ENCODE assay signal across 11 cellular contexts in the genomic region with DNA sequence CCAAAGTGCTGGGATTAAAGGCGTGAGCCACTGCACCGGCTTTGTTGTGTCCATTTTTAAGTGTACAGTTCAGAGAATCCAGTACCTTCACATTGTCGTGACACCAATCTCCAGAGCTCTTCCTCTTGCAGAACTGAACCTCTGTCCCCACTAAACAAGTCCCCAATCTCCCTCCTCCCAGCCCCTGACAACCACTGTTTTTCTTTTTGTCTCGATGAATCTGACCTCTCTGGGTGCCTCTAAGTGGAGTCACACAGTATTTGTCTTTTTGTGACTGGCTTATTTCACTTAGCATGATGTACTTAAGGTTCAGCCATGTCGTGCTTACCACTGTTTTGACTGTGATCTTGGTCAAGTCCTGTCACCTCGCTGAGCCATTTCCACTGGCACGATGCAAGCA. TPM values are rescaled to one million over a fixed set of nuclear protein-coding genes. Genes with fewer than 3 reads are reported as not detected.
A peak's percentile ranks its signal among the peaks of the same experiment; 100 is the strongest.
DNase-seq lines count a peak whose midpoint lies in the region; ATAC-seq and TF ChIP-seq lines count a peak whose summit lies in the region.
"Had no signal": no experiment of that assay in that cellular context is flagged by ENCODE, and none has a peak within 500 bp of the region (broad histone marks: within the 10 kb centered on the region; RNA-seq: fewer than 3 reads in every experiment).

No MANE protein-coding gene starts in this region.

- CTCF ChIA-PET in CD4-positive, alpha-beta T cell (lab: Charles Lee), result interaction anchor here (1.4 to 5.4 kb wide), 2 partner anchors 82 to 238 kb away, joined by 3 to 106 read pairs; a partner anchor contains a TSS
- CTCF ChIA-PET in activated B cell treated with CpG ODN at 0.5 μM for 24 hours (lab: Charles Lee), result interaction anchor here (3.2 to 12.7 kb wide), 3 partner anchors 37 to 82 kb away, joined by 17 to 216 read pairs (median 29); a partner anchor contains a TSS
- CTCF ChIA-PET in PC-3 (lab: Charles Lee), result interaction anchor here (4.4 kb wide), 1 partner anchor 83 kb away, joined by 58 read pairs; a partner anchor contains a TSS

- H3K27ac Mint-ChIP-seq in CD4-positive, alpha-beta T cell, result peak overlapping the region; percentile 19
- H3K27ac Mint-ChIP-seq in H9 (peak overlapping the region in 2 of 3 experiments; percentile 39 to 48; a peak in 2 of 7 replicates), activated B cell treated with CpG ODN at 0.5 μM for 24 hours (peak overlapping the region; percentile 38)
- peak overlapping the region in 6 of 10 donors; percentile 29 to 63 (median 45) for H3K27ac Mint-ChIP-seq in naive thymus-derived CD8-positive, alpha-beta T cell

- H3K27me3 ChIP-seq in CD4-positive, alpha-beta T cell (ENCODE audit: control insufficient read depth, insufficient read depth, low read length), result peaks cover 4% of the 10 kb centered on the region
- H3K27me3 ChIP-seq in H9 (ENCODE audit: insufficient read depth, low read length), result no peaks in the 10 kb centered on the region
- no peaks in the 10 kb centered on the region for H3K27me3 ChIP-seq in PC-3 (ENCODE audit: low read length)

- no peak overlapping the region for H3K18ac ChIP-seq in H9 (ENCODE audit: insufficient read length, low read depth, low read length)

- peaks cover 4% of the 10 kb centered on the region for H3K79me1 ChIP-seq in H9 (ENCODE audit: insufficient read depth, low read depth, low read length, poor library complexity, severe bottlenecking)

- no peak overlapping the region for H2AFZ ChIP-seq in H9 (ENCODE audit: low read length)
- H2AFZ ChIP-seq in PC-3 (ENCODE audit: low read length), result no peak overlapping the region

- H3K79me2 ChIP-seq in H9 (ENCODE audit: insufficient read depth, low read length) (peaks cover 3% of the 10 kb centered on the region; the same call in 1 of the 2 replicates), PC-3 (ENCODE audit: low read length) (peaks cover 18% of the 10 kb centered on the region)

- no peak overlapping the region for H2BK20ac ChIP-seq in H9 (ENCODE audit: low read depth, low read length, poor library complexity, severe bottlenecking)

- H3K4me3 Mint-ChIP-seq in CD4-positive, alpha-beta T cell, result no peak overlapping the region
- H3K4me3 Mint-ChIP-seq in H9, result peak overlapping the region in 1 of 2 experiments; percentile 53; a peak in 1 of 5 replicates
- H3K4me3 Mint-ChIP-seq in activated B cell treated with CpG ODN at 0.5 μM for 24 hours, result no peak overlapping the region
- peak overlapping the region in 3 of 10 donors; percentile 5 to 8 (median 8) for H3K4me3 Mint-ChIP-seq in naive thymus-derived CD8-positive, alpha-beta T cell

- no peak overlapping the region for H2BK12ac ChIP-seq in H9 (ENCODE audit: insufficient read length, low read depth, low read length)

- intact Hi-C loops in CD4-positive, alpha-beta T cell (cut with DNase I, micrococcal nuclease), result loop anchor here (5.0 kb wide), 3 partner anchors 238 to 517 kb away; no protein-coding TSS in a partner anchor
- intact Hi-C loops in activated B cell treated with CpG ODN at 0.5 μM for 24 hours (cut with micrococcal nuclease) (loop anchor here (5.0 kb wide), 1 partner anchor 517 kb away; no protein-coding TSS in a partner anchor), PC-3 (cut with micrococcal nuclease) (no loop called here)

- H4K5ac ChIP-seq in H9 (ENCODE audit: insufficient read length, low read depth, low read length), result no peak overlapping the region

- no peak for DNase-seq in CD4-positive, alpha-beta T cell
- no peak for DNase-seq in H9
- DNase-seq in activated B cell treated with CpG ODN at 0.5 μM for 24 hours, result no peak
- peak in 1 of 10 donors; percentile 10 for DNase-seq in naive thymus-derived CD8-positive, alpha-beta T cell
- no peak for DNase-seq in PC-3
- DNase-seq in NCI-H1092 (lab: John Stamatoyannopoulos, UW), result no peak
- DNase-seq in NCI-H1048 (lab: John Stamatoyannopoulos, UW), result no peak
- DNase-seq: C1 segment of cervical spinal cord, EL, NCI-H526 treated with DMSO at 0.1 percent for 48 hours had no signal

- H3K36me3 ChIP-seq in PC-3 (ENCODE audit: low read depth, low read length), result peaks cover 28% of the 10 kb centered on the region

- no peak overlapping the region for H3K9ac ChIP-seq in H9 (ENCODE audit: extremely low read depth, insufficient read length, low read length)
- no peak overlapping the region for H3K9ac ChIP-seq in PC-3 (ENCODE audit: low read length)

- H2BK15ac ChIP-seq in H9 (ENCODE audit: low read depth, low read length), result no peak overlapping the region

- H3F3A ChIP-seq in PC-3 (ENCODE audit: low read length, unreplicated experiment), result peaks cover 13% of the 10 kb centered on the region

- no CpG with 5 or more reads among the region's 7 CpGs for WGBS in H9 (ENCODE audit: extremely low coverage, insufficient read length, low lambda C conversion rate)

- peaks cover 24% of the 10 kb centered on the region for H3K4me1 Mint-ChIP-seq in CD4-positive, alpha-beta T cell (ENCODE audit: low read depth)
- peaks cover 10 to 20% of the 10 kb centered on the region in 2 experiments for H3K4me1 Mint-ChIP-seq in H9
- peaks cover 25% of the 10 kb centered on the region for H3K4me1 Mint-ChIP-seq in activated B cell treated with CpG ODN at 0.5 μM for 24 hours
- H3K4me1 Mint-ChIP-seq in naive thymus-derived CD8-positive, alpha-beta T cell, result peaks cover 11 to 22% (median 19%) of the 10 kb centered on the region in 4 donors

- H4K8ac ChIP-seq in H9 (replicated peaks; ENCODE audit: insufficient read length, low read depth, low read length), result no peak overlapping the region

- no peaks in the 10 kb centered on the region for H3K9me3 Mint-ChIP-seq in CD4-positive, alpha-beta T cell
- H3K9me3 Mint-ChIP-seq in H9 (no peaks in the 10 kb centered on the region), activated B cell treated with CpG ODN at 0.5 μM for 24 hours (no peaks in the 10 kb centered on the region)
- H3K9me3 Mint-ChIP-seq in naive thymus-derived CD8-positive, alpha-beta T cell, result no peaks in the 10 kb centered on the region

- no peak overlapping the region for H3K4ac ChIP-seq in H9 (ENCODE audit: low read depth, low read length)

- no peak overlapping the region for H3K56ac ChIP-seq in H9 (ENCODE audit: insufficient read length, low read depth, low read length)

- no peak overlapping the region for H2BK5ac ChIP-seq in H9 (ENCODE audit: insufficient read length, low read length)

- POLR2A ChIA-PET in CD4-positive, alpha-beta T cell (lab: Charles Lee), result no interaction called here
- POLR2A ChIA-PET in activated B cell treated with CpG ODN at 0.5 μM for 24 hours (lab: Charles Lee), result interaction anchor here (0.6 to 2.1 kb wide), 3 partner anchors 13 to 345 kb away, joined by 3 to 5 read pairs (median 4); a partner anchor contains a TSS
- POLR2A ChIA-PET in naive thymus-derived CD8-positive, alpha-beta T cell (lab: Charles Lee), result no interaction called here
- POLR2A ChIA-PET in PC-3 (lab: Charles Lee; ENCODE audit: unreplicated experiment), result no interaction called here

- H3K23me2 ChIP-seq in H9 (ENCODE audit: insufficient read length, low read depth, low read length, poor library complexity, severe bottlenecking), result peaks cover 3% of the 10 kb centered on the region

- H3K36me3 Mint-ChIP-seq in CD4-positive, alpha-beta T cell (ENCODE audit: low read depth), result peaks cover 27% of the 10 kb centered on the region
- H3K36me3 Mint-ChIP-seq in H9 (ENCODE audit: insufficient read depth in 1 of 3, low read depth in 3 of 3) (peaks cover 27 to 33% (median 28%) of the 10 kb centered on the region in 3 experiments; a peak in 6 of 7 replicates), activated B cell treated with CpG ODN at 0.5 μM for 24 hours (ENCODE audit: low read depth) (peaks cover 34% of the 10 kb centered on the region)
- H3K36me3 Mint-ChIP-seq in naive thymus-derived CD8-positive, alpha-beta T cell, result peaks cover 0 to 30% (median 0%) of the 10 kb centered on the region in 3 donors

- BruUV-seq in PC-3 (replicated peaks; lab: Mats Ljungman, UMichigan), result no TSS peak

- TF ChIP-seq CTCF in CD4-positive, alpha-beta T cell (IDR thresholded peaks at IDR 0.05), result no peak
- TF ChIP-seq CTCF in H9 (conservative IDR thresholded peaks at IDR 0.05) (no peak), activated B cell treated with CpG ODN at 0.5 μM for 24 hours (IDR thresholded peaks at IDR 0.05) (no peak), PC-3 (conservative IDR thresholded peaks at IDR 0.05; ENCODE audit: low read depth, low read length) (no peak)

- no peak overlapping the region for H2AK5ac ChIP-seq in H9 (ENCODE audit: insufficient read length, low read length)

- H3K9me3 ChIP-seq in CD4-positive, alpha-beta T cell (ENCODE audit: control insufficient read depth, low read length), result no peaks in the 10 kb centered on the region
- H3K9me3 ChIP-seq in H9 (ENCODE audit: control insufficient read depth, low read depth, low read length) (no peaks in the 10 kb centered on the region), PC-3 (ENCODE audit: low read length) (no peaks in the 10 kb centered on the region)

- H4K20me1 ChIP-seq in H9 (ENCODE audit: control insufficient read depth, insufficient read depth, insufficient read length) (no peaks in the 10 kb centered on the region), PC-3 (ENCODE audit: low read length) (peaks cover 26% of the 10 kb centered on the region)

- H3K4me3 ChIP-seq in PC-3 (ENCODE audit: low read length), result no peak overlapping the region
- H3K4me3 ChIP-seq: lung had no signal

- no peaks in the 10 kb centered on the region for H3K9me2 ChIP-seq in PC-3 (replicated peaks; ENCODE audit: low read length)

- H3K14ac ChIP-seq in H9 (ENCODE audit: insufficient read depth, low read length), result no peak overlapping the region

- no peak overlapping the region for H3T11ph ChIP-seq in H9 (ENCODE audit: low read length)

- H3K27ac ChIP-seq in CD4-positive, alpha-beta T cell (ENCODE audit: low read depth, low read length), result no peak overlapping the region
- H3K27ac ChIP-seq in H9 (ENCODE audit: insufficient read length, low read depth, low read length) (no peak overlapping the region), PC-3 (ENCODE audit: low read length) (no peak overlapping the region)

- peaks cover 3% of the 10 kb centered on the region; the same call in 1 of the 2 replicates for H3K4me1 ChIP-seq in H9 (ENCODE audit: insufficient read depth, low read length)
- H3K4me1 ChIP-seq in PC-3 (ENCODE audit: insufficient read depth, low read length), result peaks cover 12% of the 10 kb centered on the region; the same call in 1 of the 2 replicates

- no peak for ATAC-seq in CD4-positive, alpha-beta T cell (ENCODE audit: poor library complexity)
- ATAC-seq in activated B cell treated with CpG ODN at 0.5 μM for 24 hours (ENCODE audit: low read depth), result no peak
- ATAC-seq in naive thymus-derived CD8-positive, alpha-beta T cell, result no peak
- ATAC-seq in PC-3, result no peak

- no peak overlapping the region for H3K23ac ChIP-seq in H9 (ENCODE audit: insufficient read length, low read depth, low read length)

- H3K4me2 ChIP-seq in H9 (ENCODE audit: insufficient read depth, insufficient read length, low read length), result no peak overlapping the region
- no peak overlapping the region for H3K4me2 ChIP-seq in PC-3 (ENCODE audit: low read length)

- no peak overlapping the region for H2BK120ac ChIP-seq in H9 (ENCODE audit: low read depth, low read length, poor library complexity, severe bottlenecking)

- no peak overlapping the region for H4K91ac ChIP-seq in H9 (ENCODE audit: insufficient read length, low read depth, low read length)

- H3K27me3 Mint-ChIP-seq in CD4-positive, alpha-beta T cell, result peaks cover 11% of the 10 kb centered on the region
- H3K27me3 Mint-ChIP-seq in H9 (ENCODE audit: low read depth) (no peaks in the 10 kb centered on the region; the same call in 1 of the 2 replicates), activated B cell treated with CpG ODN at 0.5 μM for 24 hours (no peaks in the 10 kb centered on the region)
- peaks cover 0 to 14% (median 5%) of the 10 kb centered on the region in 5 donors for H3K27me3 Mint-ChIP-seq in naive thymus-derived CD8-positive, alpha-beta T cell

RNA-seq across cellular contexts. Expression of a gene that starts 1.6 kb away (rescaled TPM):
- total RNA-seq in CD4-positive, alpha-beta T cell, result not detected
- total RNA-seq in H9 (2021) (not detected in 2 replicates), activated B cell treated with CpG ODN at 0.5 μM for 24 hours (not detected in 2 replicates), PC-3 (2014; rRNA removed) (not detected in 2 replicates)
- total RNA-seq in naive thymus-derived CD8-positive, alpha-beta T cell, result not detected
- not detected for polyA plus RNA-seq in naive thymus-derived CD8-positive, alpha-beta T cell

RNA-seq across cellular contexts. Expression of a gene that starts 6.9 kb away (rescaled TPM):
- 1,000 to 10,000 TPM; 2,088 to 2,142 TPM for total RNA-seq in CD4-positive, alpha-beta T cell
- total RNA-seq in H9 (2021) (1,840 and 1,901 TPM in 2 replicates), activated B cell treated with CpG ODN at 0.5 μM for 24 hours (2,037 and 2,426 TPM in 2 replicates), PC-3 (2014; rRNA removed) (1,981 and 2,242 TPM in 2 replicates)
- 1,000 to 10,000 TPM; 1,561 to 1,669 TPM for total RNA-seq in naive thymus-derived CD8-positive, alpha-beta T cell
- polyA plus RNA-seq in naive thymus-derived CD8-positive, alpha-beta T cell, result 1,000 to 10,000 TPM; 1,999 to 2,475 (median 2,297) TPM

RNA-seq across cellular contexts. Expression of a gene that starts 7.1 kb away (rescaled TPM):
- 10 to 100 TPM; 36.8 to 37.0 TPM for total RNA-seq in CD4-positive, alpha-beta T cell
- total RNA-seq in H9 (2021), result 67.7 and 68.9 TPM in 2 replicates
- total RNA-seq in activated B cell treated with CpG ODN at 0.5 μM for 24 hours, result 91.5 and 93.1 TPM in 2 replicates
- 10 to 100 TPM; 25.6 to 28.0 TPM for total RNA-seq in naive thymus-derived CD8-positive, alpha-beta T cell
- 10 to 100 TPM; 37.5 to 70.4 (median 43.1) TPM for polyA plus RNA-seq in naive thymus-derived CD8-positive, alpha-beta T cell
- 54.5 and 63.0 TPM in 2 replicates for total RNA-seq in PC-3 (2014; rRNA removed)
